Comparison of ENCODE assay signal across 24 cellular contexts in genomic region chr10:94571528-94571927, GRCh38. TPM values are rescaled to one million over a fixed set of nuclear protein-coding genes. Genes with fewer than 3 reads are reported as not detected.
DNase-seq lines count a peak whose midpoint lies in the region; TF ChIP-seq lines count a peak whose summit lies in the region.
"Had no signal": no experiment of that assay in that cellular context is flagged by ENCODE, and none has a peak within 500 bp of the region (broad histone marks: within the 10 kb centered on the region; RNA-seq: fewer than 3 reads in every experiment).

No MANE protein-coding gene starts in this region.

- H3K27ac Mint-ChIP-seq in mesothelial cell of epicardium: peak overlapping the region; percentile 10
- H3K27ac Mint-ChIP-seq: activated naive CD4-positive, alpha-beta T cell treated with anti-CD3 and anti-CD28 coated beads, Interleukin-2, amount 50 U/mL, for 24 hours; CD4-positive, alpha-beta memory T cell; IgD-negative memory B cell; natural killer cell treated with Interleukin-12 subunit alpha and Interleukin-12 subunit beta and Interleukin-15 and Interleukin-18, amount 100 ng/mL, for 72 hours; stimulated activated naive B cell treated with anti-CD40 and anti-IgM and Interleukin-4, amounts not matched to agents 10 μg/mL and 1 μg/mL and 100 μg/mL, for 72 hours had no signal

- H3K27me3 Mint-ChIP-seq in mesothelial cell of epicardium (ENCODE audit: low read depth): no peaks in the 10 kb centered on the region
- H3K27me3 Mint-ChIP-seq: activated naive CD4-positive, alpha-beta T cell treated with anti-CD3 and anti-CD28 coated beads, Interleukin-2, amount 50 U/mL, for 24 hours; CD4-positive, alpha-beta memory T cell; IgD-negative memory B cell; natural killer cell treated with Interleukin-12 subunit alpha and Interleukin-12 subunit beta and Interleukin-15 and Interleukin-18, amount 100 ng/mL, for 72 hours; stimulated activated naive B cell treated with anti-CD40 and anti-IgM and Interleukin-4, amounts not matched to agents 10 μg/mL and 1 μg/mL and 100 μg/mL, for 72 hours had no signal

- DNase-seq in AG10803 (ENCODE audit: low read depth): peak; percentile 10
- DNase-seq in LNCaP clone FGC (ENCODE audit: low read depth): peak; percentile 6
- peak; percentile 5 for DNase-seq in epithelial cell of esophagus (ENCODE audit: low read depth)
- DNase-seq in mesothelial cell of epicardium (ENCODE audit: low spot score in 2 of 2, unreplicated experiment in 2 of 2): no peak
- no peak for DNase-seq in DMS79 (lab: John Stamatoyannopoulos, UW)
- no peak for DNase-seq in DMS79 treated with DMSO at 0.1 percent for 48 hours (lab: John Stamatoyannopoulos, UW)
- DNase-seq in HK-2 (ENCODE audit: unreplicated experiment): no peak
- no peak for DNase-seq in NCI-H2029 (lab: John Stamatoyannopoulos, UW)
- DNase-seq: activated CD4-positive, alpha-beta T cell treated with anti-CD3 and anti-CD28 coated beads, Interleukin-2, amount 50 U/mL, for 1 hour; CD4-positive, alpha-beta memory T cell; effector CD4-positive, alpha-beta T cell; GDM1; kidney; NCI-H2081; NCI-H226; stimulated activated CD4-positive, alpha-beta T cell treated with anti-CD3 and anti-CD28 coated beads, Interleukin-4, amount 100 ng/mL, for 24 hours; stimulated activated naive B cell treated with anti-CD40 and anti-IgM and Interleukin-4, amounts not matched to agents 10 μg/mL and 1 μg/mL and 100 μg/mL, for 72 hours; WERI-Rb-1 had no signal

- H3K36me3 Mint-ChIP-seq in mesothelial cell of epicardium: peaks cover 19% of the 10 kb centered on the region

- H3K4me3 Mint-ChIP-seq in mesothelial cell of epicardium: no peak overlapping the region
- H3K4me3 Mint-ChIP-seq: activated naive CD4-positive, alpha-beta T cell treated with anti-CD3 and anti-CD28 coated beads, Interleukin-2, amount 50 U/mL, for 24 hours; CD4-positive, alpha-beta memory T cell; IgD-negative memory B cell; natural killer cell treated with Interleukin-12 subunit alpha and Interleukin-12 subunit beta and Interleukin-15 and Interleukin-18, amount 100 ng/mL, for 72 hours; stimulated activated naive B cell treated with anti-CD40 and anti-IgM and Interleukin-4, amounts not matched to agents 10 μg/mL and 1 μg/mL and 100 μg/mL, for 72 hours had no signal

- H3K4me3 ChIP-seq in AG10803 (ENCODE audit: low read length) (no peak overlapping the region), LNCaP clone FGC (ENCODE audit: low read depth, low read length) (no peak overlapping the region), epithelial cell of esophagus (ENCODE audit: low read length) (no peak overlapping the region)
- H3K4me3 ChIP-seq: ascending aorta, right atrium auricular region, suprapubic skin had no signal

- no peaks in the 10 kb centered on the region for H3K9me3 Mint-ChIP-seq in mesothelial cell of epicardium
- H3K9me3 Mint-ChIP-seq: activated naive CD4-positive, alpha-beta T cell treated with anti-CD3 and anti-CD28 coated beads, Interleukin-2, amount 50 U/mL, for 24 hours; CD4-positive, alpha-beta memory T cell; IgD-negative memory B cell; natural killer cell treated with Interleukin-12 subunit alpha and Interleukin-12 subunit beta and Interleukin-15 and Interleukin-18, amount 100 ng/mL, for 72 hours; stimulated activated naive B cell treated with anti-CD40 and anti-IgM and Interleukin-4, amounts not matched to agents 10 μg/mL and 1 μg/mL and 100 μg/mL, for 72 hours had no signal

- peaks cover 4% of the 10 kb centered on the region for H3K4me1 Mint-ChIP-seq in mesothelial cell of epicardium
- H3K4me1 Mint-ChIP-seq: activated naive CD4-positive, alpha-beta T cell treated with anti-CD3 and anti-CD28 coated beads, Interleukin-2, amount 50 U/mL, for 24 hours; IgD-negative memory B cell; stimulated activated naive B cell treated with anti-CD40 and anti-IgM and Interleukin-4, amounts not matched to agents 10 μg/mL and 1 μg/mL and 100 μg/mL, for 72 hours had no signal

- TF ChIP-seq CTCF in AG10803 (conservative IDR thresholded peaks at IDR 0.05; ENCODE audit: low read length) (no peak), LNCaP clone FGC (IDR thresholded peaks at IDR 0.05; ENCODE audit: control insufficient read depth, extremely low read depth, insufficient read depth) (no peak), epithelial cell of esophagus (IDR thresholded peaks at IDR 0.05; ENCODE audit: insufficient read depth, low read depth, low read length, missing control alignments) (no peak), mesothelial cell of epicardium (IDR thresholded peaks at IDR 0.05; ENCODE audit: unreplicated experiment) (no peak)

RNA-seq across cellular contexts. Expression of gene HELLS, which starts 25.9 kb away (rescaled TPM):
- 65.4 to 67.4 TPM (median 66.4 TPM) in 3 replicates for total RNA-seq in mesothelial cell of epicardium

Comparison
In these comparisons a context has a peak if more than half of its experiments do, and no peak if none do; other contexts are left out.
1. DNase-seq: peak in AG10803 (single experiment), LNCaP clone FGC (single experiment) and epithelial cell of esophagus (single experiment); none in mesothelial cell of epicardium (0 of 2), DMS79 (single experiment), DMS79 treated with DMSO at 0.1 percent for 48 hours (single experiment), HK-2 (single experiment) and NCI-H2029 (single experiment).